25 cellular contexts compared by ENCODE assay signal in genomic region chr13:79429309-79429708, GRCh38.
"Had no signal": no experiment of that assay in that cellular context is flagged by ENCODE, and none has a peak within 500 bp of the region (broad histone marks: within the 10 kb centered on the region; RNA-seq: fewer than 3 reads in every experiment).

No MANE protein-coding gene starts in this region.

- H3K36me3 ChIP-seq: esophagus muscularis mucosa, heart left ventricle, neural progenitor cell, right atrium auricular region, transverse colon had no signal

- H3K4me3 ChIP-seq: body of pancreas, esophagus muscularis mucosa, heart left ventricle, neural progenitor cell, psoas muscle, right atrium auricular region, smooth muscle cell, transverse colon had no signal

- H3K79me2 ChIP-seq: parathyroid adenoma had no signal

- H2AFZ ChIP-seq: neural progenitor cell, parathyroid adenoma had no signal

- H3K4me2 ChIP-seq: neural progenitor cell, smooth muscle cell had no signal

- ATAC-seq: activated CD8-positive, alpha-beta T cell treated with anti-CD3 and anti-CD28 coated beads for 36 hours; body of pancreas; foreskin keratinocyte; heart left ventricle; naive thymus-derived CD8-positive, alpha-beta T cell; psoas muscle; T-helper 17 cell had no signal

- H3K9me3 ChIP-seq: body of pancreas, esophagus muscularis mucosa, heart left ventricle, psoas muscle, right atrium auricular region, transverse colon had no signal

- H3K4me1 ChIP-seq: body of pancreas, esophagus muscularis mucosa, foreskin keratinocyte, neural progenitor cell, parathyroid adenoma, psoas muscle, right atrium auricular region, transverse colon had no signal

- H3K9ac ChIP-seq: neural progenitor cell, parathyroid adenoma had no signal

- H3K27me3 ChIP-seq: body of pancreas, esophagus muscularis mucosa, foreskin keratinocyte, heart left ventricle, neural progenitor cell, right atrium auricular region, transverse colon had no signal

- DNase-seq: activated CD4-positive, alpha-beta T cell treated with anti-CD3 and anti-CD28 coated beads, Interleukin-2, amount 50 U/mL, for 1 hour; activated CD4-positive, CD25-positive, alpha-beta regulatory T cell treated with anti-CD3 and anti-CD28 coated beads, Interleukin-2, amount 50 U/mL, for 72 hours; activated CD8-positive, alpha-beta T cell treated with anti-CD3 and anti-CD28 coated beads for 36 hours; activated effector memory CD4-positive, alpha-beta T cell treated with Interleukin-2 at 50 U/mL for 16 hours; activated naive CD4-positive, alpha-beta T cell treated with Interleukin-2 at 50 U/mL for 16 hours; activated T-cell treated with anti-CD3 and anti-CD28 coated beads, Interleukin-2, amount 50 U/mL, for 48 hours; aorta; body of pancreas; dermis blood vessel endothelial cell; effector CD4-positive, alpha-beta T cell; foreskin keratinocyte; heart left ventricle; midbrain; naive thymus-derived CD8-positive, alpha-beta T cell; occipital lobe; psoas muscle; stimulated activated CD4-positive, alpha-beta T cell treated with anti-CD3 and anti-CD28 coated beads, Interleukin-1b, Interleukin-23, amount 100 ng/mL, for 48 hours; stimulated activated naive CD4-positive, alpha-beta T cell treated with Interleukin-2 at 50 U/mL for 16 hours; T-helper 17 cell; transverse colon had no signal

- H3K27ac ChIP-seq: body of pancreas, esophagus muscularis mucosa, foreskin keratinocyte, heart left ventricle, neural progenitor cell, parathyroid adenoma, psoas muscle, transverse colon had no signal
